15 cellular contexts compared by ENCODE assay signal in genomic region chr1:226425004-226425378, GRCh38. TPM values are rescaled to one million over a fixed set of nuclear protein-coding genes. Genes with fewer than 3 reads are reported as not detected.
A peak's percentile ranks its signal among the peaks of the same experiment; 100 is the strongest.
DNase-seq lines count a peak whose midpoint lies in the region; ATAC-seq and TF ChIP-seq lines count a peak whose summit lies in the region.
"Had no signal": no experiment of that assay in that cellular context is flagged by ENCODE, and none has a peak within 500 bp of the region (broad histone marks: within the 10 kb centered on the region; RNA-seq: fewer than 3 reads in every experiment).

No MANE protein-coding gene starts in this region.

- DNase-seq in CD4-positive, CD25-positive, alpha-beta regulatory T cell, result peak in 2 of 3 donors; percentile 19 to 47
- DNase-seq in MM.1S (no peak), foreskin fibroblast (no peak), T-helper 9 cell (no peak), NK-92 (lab: John Stamatoyannopoulos, UW; ENCODE audit: unreplicated experiment) (no peak)
- DNase-seq in effector memory CD4-positive, alpha-beta T cell, result no peak
- DNase-seq: activated CD4-positive, alpha-beta T cell treated with anti-CD3 and anti-CD28 coated beads, Interleukin-2, amount 50 U/mL, for 4 hours; NCI-H187; NK-92 treated with Interleukin-12 subunit alpha and Interleukin-12 subunit beta, amount 100 ng/mL, for 24 hours; pancreas; right lobe of liver; tibial artery had no signal

- H3K36me3 Mint-ChIP-seq in CD4-positive, CD25-positive, alpha-beta regulatory T cell, result no peaks in the 10 kb centered on the region
- H3K36me3 Mint-ChIP-seq: activated naive CD4-positive, alpha-beta T cell treated with anti-CD3 and anti-CD28 coated beads, Interleukin-2, amount 10 ng/mL, durations not matched to agents 7 days and 5 days had no signal

- H3K9me3 ChIP-seq in CD4-positive, CD25-positive, alpha-beta regulatory T cell (ENCODE audit: control insufficient read depth in 2 of 2, low read length in 2 of 2), result no peaks in the 10 kb centered on the region
- no peaks in the 10 kb centered on the region for H3K9me3 ChIP-seq in MM.1S (replicated peaks; ENCODE audit: insufficient read depth, low read length)
- no peaks in the 10 kb centered on the region for H3K9me3 ChIP-seq in effector memory CD4-positive, alpha-beta T cell (ENCODE audit: control insufficient read depth, low read length)
- H3K9me3 ChIP-seq: pancreas, right lobe of liver, tibial artery had no signal

- no peak overlapping the region for H2AFZ ChIP-seq in MM.1S (ENCODE audit: low read length)

- peaks cover 4% of the 10 kb centered on the region for H3K27me3 ChIP-seq in CD4-positive, CD25-positive, alpha-beta regulatory T cell (ENCODE audit: control insufficient read depth, insufficient read depth, low read length)
- H3K27me3 ChIP-seq in MM.1S (replicated peaks; ENCODE audit: insufficient read depth, low read length), result no peaks in the 10 kb centered on the region
- no peaks in the 10 kb centered on the region for H3K27me3 ChIP-seq in effector memory CD4-positive, alpha-beta T cell (replicated peaks; ENCODE audit: control insufficient read depth, insufficient read depth, low read length, poor library complexity, severe bottlenecking)
- H3K27me3 ChIP-seq: pancreas, right lobe of liver had no signal

- peak overlapping the region; percentile 50 for H3K27ac ChIP-seq in CD4-positive, CD25-positive, alpha-beta regulatory T cell (ENCODE audit: insufficient read depth, low read length, poor library complexity, severe bottlenecking)
- no peak overlapping the region for H3K27ac ChIP-seq in MM.1S (ENCODE audit: low read length)
- H3K27ac ChIP-seq in effector memory CD4-positive, alpha-beta T cell (ENCODE audit: insufficient read depth, low read length, poor library complexity, severe bottlenecking), result no peak overlapping the region
- H3K27ac ChIP-seq: pancreas, right lobe of liver, tibial artery had no signal

- peaks cover 14% of the 10 kb centered on the region for H3K4me1 ChIP-seq in CD4-positive, CD25-positive, alpha-beta regulatory T cell (ENCODE audit: control insufficient read depth, insufficient read depth, low read length, poor library complexity, severe bottlenecking)
- no peaks in the 10 kb centered on the region for H3K4me1 ChIP-seq in MM.1S (ENCODE audit: low read length)
- H3K4me1 ChIP-seq in effector memory CD4-positive, alpha-beta T cell (ENCODE audit: control insufficient read depth, insufficient read depth, low read length, poor library complexity, severe bottlenecking), result peaks cover 4% of the 10 kb centered on the region
- H3K4me1 ChIP-seq: pancreas, right lobe of liver, tibial artery had no signal

- H3K4me3 Mint-ChIP-seq in CD4-positive, CD25-positive, alpha-beta regulatory T cell, result no peak overlapping the region

- no peaks in the 10 kb centered on the region for H3K9me3 Mint-ChIP-seq in CD4-positive, CD25-positive, alpha-beta regulatory T cell
- H3K9me3 Mint-ChIP-seq: activated naive CD4-positive, alpha-beta T cell treated with anti-CD3 and anti-CD28 coated beads, Interleukin-2, amount 10 ng/mL, durations not matched to agents 7 days and 5 days; activated T-cell treated with anti-CD3 and anti-CD28 coated beads, Interleukin-2, amount 50 U/mL, for 24 hours had no signal

- peaks cover 5 to 16% (median 12%) of the 10 kb centered on the region in 4 donors for H3K4me1 Mint-ChIP-seq in CD4-positive, CD25-positive, alpha-beta regulatory T cell

- no peak overlapping the region for H3K27ac Mint-ChIP-seq in CD4-positive, CD25-positive, alpha-beta regulatory T cell

- H3K9me2 ChIP-seq in MM.1S (replicated peaks; ENCODE audit: insufficient read depth, low read length), result no peaks in the 10 kb centered on the region

- H4K20me1 ChIP-seq in MM.1S (ENCODE audit: insufficient read depth, low read length), result no peaks in the 10 kb centered on the region

- TF ChIP-seq CTCF in MM.1S (IDR thresholded peaks at IDR 0.05; ENCODE audit: low read length) (no peak), foreskin fibroblast (IDR thresholded peaks at IDR 0.05; ENCODE audit: low read depth, low read length) (no peak)

- H3K4me3 ChIP-seq in CD4-positive, CD25-positive, alpha-beta regulatory T cell (ENCODE audit: low read depth, low read length), result peak overlapping the region; percentile 70
- H3K4me3 ChIP-seq in MM.1S (ENCODE audit: low read length) (no peak overlapping the region), foreskin fibroblast (ENCODE audit: low read depth in 1 of 2, low read length in 2 of 2) (no peak overlapping the region)
- peak overlapping the region; percentile 45 for H3K4me3 ChIP-seq in effector memory CD4-positive, alpha-beta T cell (ENCODE audit: insufficient read depth, low read depth, low read length, poor library complexity, severe bottlenecking)
- H3K4me3 ChIP-seq: pancreas, right lobe of liver, tibial artery had no signal

- 0 out of 2 replicates have a peak overlapping the region, but pooled peaks have one; percentile 1 for H3K4me2 ChIP-seq in MM.1S (ENCODE audit: low read depth, low read length)

- no peaks in the 10 kb centered on the region for H3F3A ChIP-seq in MM.1S (ENCODE audit: insufficient read depth, low read length)

- peaks cover 10% of the 10 kb centered on the region for H3K27me3 Mint-ChIP-seq in CD4-positive, CD25-positive, alpha-beta regulatory T cell
- H3K27me3 Mint-ChIP-seq: activated T-cell treated with anti-CD3 and anti-CD28 coated beads, Interleukin-2, amount 50 U/mL, for 24 hours had no signal

- peak; percentile 60 to 80 for ATAC-seq in CD4-positive, CD25-positive, alpha-beta regulatory T cell (ENCODE audit: low read depth in 2 of 2)
- peak; percentile 42 for ATAC-seq in GM19455 (IDR thresholded peaks at IDR 0.05; ENCODE audit: unreplicated experiment)

- H3K79me2 ChIP-seq in MM.1S (ENCODE audit: low read length), result no peaks in the 10 kb centered on the region

- no peak overlapping the region for H3K9ac ChIP-seq in MM.1S (ENCODE audit: low read length)

- H3K36me3 ChIP-seq in CD4-positive, CD25-positive, alpha-beta regulatory T cell (ENCODE audit: control insufficient read depth, insufficient read depth, low read length), result no peaks in the 10 kb centered on the region
- no peaks in the 10 kb centered on the region for H3K36me3 ChIP-seq in MM.1S (replicated peaks; ENCODE audit: insufficient read depth, low read length)
- no peaks in the 10 kb centered on the region for H3K36me3 ChIP-seq in effector memory CD4-positive, alpha-beta T cell (ENCODE audit: control insufficient read depth, insufficient read depth, low read length)
- H3K36me3 ChIP-seq: pancreas, right lobe of liver, tibial artery had no signal

RNA-seq across cellular contexts. Expression of gene PARP1, which starts 17.1 kb away (rescaled TPM):
- 104 TPM for total RNA-seq in CD4-positive, CD25-positive, alpha-beta regulatory T cell
- 100 to 1,000 TPM in 3 of 4 donors, 10 to 100 TPM in 1; 99.1 to 129 (median 110) TPM for polyA plus RNA-seq in CD4-positive, CD25-positive, alpha-beta regulatory T cell

Comparison
In these comparisons a context has a peak if more than half of its experiments do, and no peak if none do; other contexts are left out.
1. DNase-seq: peak in CD4-positive, CD25-positive, alpha-beta regulatory T cell (2 of 3); none in MM.1S (single experiment), effector memory CD4-positive, alpha-beta T cell (0 of 3), foreskin fibroblast (0 of 2), T-helper 9 cell (single experiment) and NK-92 (single experiment).
2. H3K4me3 ChIP-seq: peak in CD4-positive, CD25-positive, alpha-beta regulatory T cell (single experiment) and effector memory CD4-positive, alpha-beta T cell (single experiment); none in MM.1S (single experiment) and foreskin fibroblast (0 of 2).